In genomic region chr4:176902710-176903323, GRCh38 we compare ENCODE assay signal across 8 cellular contexts.
DNase-seq lines count a peak whose midpoint lies in the region; ATAC-seq and TF ChIP-seq lines count a peak whose summit lies in the region.

No MANE protein-coding gene starts in this region.

- no peak overlapping the region for H3K4me3 ChIP-seq in epithelial cell of esophagus (ENCODE audit: low read length)
- H3K4me3 ChIP-seq in tibial artery = no peak overlapping the region
- no peak overlapping the region for H3K4me3 ChIP-seq in thyroid gland (replicated peaks in 1 of 3)

- TF ChIP-seq POLR2A in thyroid gland (IDR thresholded peaks at IDR 0.05) = no peak

- H3K9me3 ChIP-seq in tibial artery (no peaks in the 10 kb centered on the region), thyroid gland (no peaks in the 10 kb centered on the region)

- H3K27ac ChIP-seq in tibial artery (no peak overlapping the region), thyroid gland (no peak overlapping the region)

- intact Hi-C loops in tibial artery (cut with DNase I; ENCODE audit: low total_unique reads) (no loop called here), thyroid gland (cut with DNase I) (no loop called here)

- WGBS in thyroid gland, 2 donors = 76 to 96% methylated on average over 5 of the region's 5 CpGs

- no peaks in the 10 kb centered on the region for H3K27me3 ChIP-seq in tibial artery
- H3K27me3 ChIP-seq in thyroid gland = no peaks in the 10 kb centered on the region

- H3K36me3 ChIP-seq in tibial artery (no peaks in the 10 kb centered on the region), thyroid gland (no peaks in the 10 kb centered on the region)

- ATAC-seq in GM21528 (IDR thresholded peaks at IDR 0.05; ENCODE audit: low FRiP score, unreplicated experiment) = peak; percentile 96

- TF ChIP-seq CTCF in epithelial cell of esophagus (IDR thresholded peaks at IDR 0.05; ENCODE audit: insufficient read depth, low read depth, low read length, missing control alignments) (no peak), tibial artery (IDR thresholded peaks at IDR 0.05) (no peak), thyroid gland (IDR thresholded peaks at IDR 0.05) (no peak)

- DNase-seq in GM04504 (ENCODE audit: low read depth) = peak; percentile 76
- DNase-seq in HPDE6-E6E7 (ENCODE audit: extremely low spot score) = peak; percentile 45
- peak; percentile 86 for DNase-seq in epithelial cell of esophagus (ENCODE audit: low read depth)
- DNase-seq in tibial artery = no peak
- no peak for DNase-seq in thyroid gland
- DNase-seq in NCI-H187 (lab: John Stamatoyannopoulos, UW) = no peak
- no peak for DNase-seq in NCI-H526 (lab: John Stamatoyannopoulos, UW)

- H3K4me1 ChIP-seq in tibial artery = no peaks in the 10 kb centered on the region
- H3K4me1 ChIP-seq in thyroid gland = no peaks in the 10 kb centered on the region

Comparison
In these comparisons a context has a peak if more than half of its experiments do, and no peak if none do; other contexts are left out.
1. DNase-seq: peak in GM04504 (single experiment), HPDE6-E6E7 (single experiment) and epithelial cell of esophagus (single experiment); none in tibial artery (0 of 2), thyroid gland (0 of 2), NCI-H187 (0 of 2) and NCI-H526 (0 of 2).